ENCODE assay signal across 13 cellular contexts in genomic region chr4:186765138-186765537, GRCh38. TPM values are rescaled to one million over a fixed set of nuclear protein-coding genes. Genes with fewer than 3 reads are reported as not detected.
DNase-seq lines count a peak whose midpoint lies in the region; ATAC-seq and TF ChIP-seq lines count a peak whose summit lies in the region.
"Had no signal": no experiment of that assay in that cellular context is flagged by ENCODE, and none has a peak within 500 bp of the region (broad histone marks: within the 10 kb centered on the region; RNA-seq: fewer than 3 reads in every experiment).

No MANE protein-coding gene starts in this region.

- TF ChIP-seq CTCF in AG09309 (IDR thresholded peaks at IDR 0.05; ENCODE audit: control insufficient read depth, insufficient read depth, low read depth, low read length, missing control alignments): no peak

- peak; percentile 67 for DNase-seq in AG09309 (ENCODE audit: low read depth)
- peak; percentile 27 for DNase-seq in HT1080 (ENCODE audit: low read depth)
- no peak for DNase-seq in adipocyte (ENCODE audit: low read depth)
- peak; percentile 88 for DNase-seq in kidney tubule cell (ENCODE audit: low spot score)
- no peak for DNase-seq in DMS153 treated with DMSO at 0.1 percent for 48 hours (lab: John Stamatoyannopoulos, UW; ENCODE audit: unreplicated experiment)
- DNase-seq in NCI-H2227 (lab: John Stamatoyannopoulos, UW; ENCODE audit: unreplicated experiment): no peak
- no peak for DNase-seq in activated CD4-positive, alpha-beta T cell treated with anti-CD3 and anti-CD28 coated beads, Interleukin-2, amount 50 U/mL, for 1 hour
- DNase-seq: activated CD8-positive, alpha-beta T cell treated with anti-CD3 and anti-CD28 coated beads for 36 hours; heart right ventricle had no signal

- no peaks in the 10 kb centered on the region for H3K27me3 ChIP-seq in adipocyte (replicated peaks; ENCODE audit: control insufficient read depth, insufficient read depth, low read length)
- H3K27me3 ChIP-seq: body of pancreas, heart right ventricle, neutrophil had no signal

- no peak overlapping the region for H3K4me3 ChIP-seq in AG09309 (ENCODE audit: control insufficient read depth, low read depth, low read length)
- peak overlapping the region; percentile 61 for H3K4me3 ChIP-seq in adipocyte (ENCODE audit: low read length)
- H3K4me3 ChIP-seq: body of pancreas had no signal

- H3K9me3 ChIP-seq in adipocyte (ENCODE audit: control insufficient read depth, low read length): no peaks in the 10 kb centered on the region
- H3K9me3 ChIP-seq: body of pancreas, heart right ventricle, neutrophil had no signal

- no peaks in the 10 kb centered on the region for H3K36me3 ChIP-seq in adipocyte (ENCODE audit: control insufficient read depth, insufficient read depth, low read length, severe bottlenecking)
- H3K36me3 ChIP-seq: heart right ventricle, neutrophil had no signal

- H3K4me1 ChIP-seq in adipocyte (ENCODE audit: control insufficient read depth, insufficient read depth, low read length): peaks cover 34% of the 10 kb centered on the region

- peak overlapping the region; percentile 60 for H3K9ac ChIP-seq in adipocyte (ENCODE audit: low read length)
- H3K9ac ChIP-seq: KMS-11 had no signal

- ATAC-seq in HG03565 (IDR thresholded peaks at IDR 0.05; ENCODE audit: unreplicated experiment): no peak
- ATAC-seq: activated CD8-positive, alpha-beta T cell treated with anti-CD3 and anti-CD28 coated beads for 36 hours had no signal

RNA-seq across cellular contexts. Expression of gene FAT1, which starts 41.5 kb away (rescaled TPM):
- 132 and 140 TPM in 2 replicates for total RNA-seq in HT1080 (2014; rRNA removed; shearing (Covaris generic))
- polyA plus RNA-seq in HT1080 (2015; cell fraction: cytosol; rRNA removed): 31.8 and 44.7 TPM in 2 replicates
- polyA plus RNA-seq in HT1080 (2015; cell fraction: nucleus; rRNA removed): 364 and 377 TPM in 2 replicates
- total RNA-seq: activated CD8-positive, alpha-beta T cell treated with anti-CD3 and anti-CD28 coated beads for 36 hours had no signal

Comparison
In these comparisons a context has a peak if more than half of its experiments do, and no peak if none do; other contexts are left out.
1. DNase-seq: peak in AG09309 (single experiment), HT1080 (single experiment) and kidney tubule cell (single experiment); none in adipocyte (single experiment), DMS153 treated with DMSO at 0.1 percent for 48 hours (single experiment), NCI-H2227 (single experiment) and activated CD4-positive, alpha-beta T cell treated with anti-CD3 and anti-CD28 coated beads, Interleukin-2, amount 50 U/mL, for 1 hour (single experiment).